18 cellular contexts compared by ENCODE assay signal in genomic region chr3:196519738-196520122, GRCh38. TPM values are rescaled to one million over a fixed set of nuclear protein-coding genes. Genes with fewer than 3 reads are reported as not detected.
DNase-seq lines count a peak whose midpoint lies in the region; ATAC-seq and TF ChIP-seq lines count a peak whose summit lies in the region.
"Had no signal": no experiment of that assay in that cellular context is flagged by ENCODE, and none has a peak within 500 bp of the region (broad histone marks: within the 10 kb centered on the region; RNA-seq: fewer than 3 reads in every experiment).

No MANE protein-coding gene starts in this region.

- H3K27ac Mint-ChIP-seq in glutamatergic neuron (ENCODE audit: unreplicated experiment) (no peak overlapping the region), osteocyte (ENCODE audit: unreplicated experiment) (no peak overlapping the region)
- H3K27ac Mint-ChIP-seq: activated T-helper 17 cell treated with anti-CD3 and anti-CD28 coated beads, Interleukin-2, amount 50 U/mL, for 72 hours; dendritic cell treated with granulocyte-macrophage colony-stimulating factor and Interleukin-4, amounts not matched to agents 40 ng/mL and 50 ng/mL, for 4 days had no signal

- H3K27me3 Mint-ChIP-seq in glutamatergic neuron (ENCODE audit: unreplicated experiment) (no peaks in the 10 kb centered on the region), osteocyte (ENCODE audit: unreplicated experiment) (no peaks in the 10 kb centered on the region)
- H3K27me3 Mint-ChIP-seq: activated T-helper 17 cell treated with anti-CD3 and anti-CD28 coated beads, Interleukin-2, amount 50 U/mL, for 72 hours; dendritic cell treated with granulocyte-macrophage colony-stimulating factor and Interleukin-4, amounts not matched to agents 40 ng/mL and 50 ng/mL, for 4 days had no signal

- peak in 2 of 3 experiments; percentile 30 to 35 for DNase-seq in NCI-H1417 (lab: John Stamatoyannopoulos, UW)
- no peak for DNase-seq in NCI-H1417 treated with DMSO at 0.1 percent for 48 hours (lab: John Stamatoyannopoulos, UW)
- peak; percentile 46 to 50 for DNase-seq in stimulated activated CD4-positive, alpha-beta T cell treated with anti-CD3 and anti-CD28 coated beads, Interleukin-2, amount 100 ng/mL, for 24 hours
- no peak for DNase-seq in stimulated activated CD4-positive, alpha-beta T cell treated with anti-CD3 and anti-CD28 coated beads, Interleukin-4, amount 100 ng/mL, for 24 hours
- DNase-seq in glutamatergic neuron, result peak; percentile 55
- DNase-seq in osteocyte (ENCODE audit: extremely low spot score, unreplicated experiment), result no peak

- TF ChIP-seq CTCF in glutamatergic neuron (IDR thresholded peaks at IDR 0.05; ENCODE audit: partially characterized antibody, unreplicated experiment) (no peak), osteocyte (IDR thresholded peaks at IDR 0.05) (no peak)

- H3K9me3 Mint-ChIP-seq in glutamatergic neuron (ENCODE audit: unreplicated experiment), result peaks cover 19% of the 10 kb centered on the region
- H3K9me3 Mint-ChIP-seq in osteocyte (ENCODE audit: unreplicated experiment), result no peaks in the 10 kb centered on the region

- TF ChIP-seq POLR2A in GM18505 (IDR thresholded peaks at IDR 0.05; ENCODE audit: borderline replicate concordance, extremely low read depth, insufficient read depth, insufficient read length), result no peak

- peaks cover 33% of the 10 kb centered on the region for H3K36me3 Mint-ChIP-seq in glutamatergic neuron (ENCODE audit: unreplicated experiment)
- H3K36me3 Mint-ChIP-seq in osteocyte (ENCODE audit: unreplicated experiment), result no peaks in the 10 kb centered on the region

- no peak overlapping the region for H3K4me3 Mint-ChIP-seq in glutamatergic neuron (ENCODE audit: unreplicated experiment)
- H3K4me3 Mint-ChIP-seq in osteocyte (ENCODE audit: unreplicated experiment), result no peak overlapping the region
- H3K4me3 Mint-ChIP-seq: activated T-helper 17 cell treated with anti-CD3 and anti-CD28 coated beads, Interleukin-2, amount 50 U/mL, for 72 hours; dendritic cell treated with granulocyte-macrophage colony-stimulating factor and Interleukin-4, amounts not matched to agents 40 ng/mL and 50 ng/mL, for 4 days; naive thymus-derived CD8-positive, alpha-beta T cell had no signal

- no peak for ATAC-seq in GM18873 (IDR thresholded peaks at IDR 0.05; ENCODE audit: low FRiP score, unreplicated experiment)
- ATAC-seq in GM18505 (IDR thresholded peaks at IDR 0.05; ENCODE audit: unreplicated experiment), result no peak
- ATAC-seq: naive thymus-derived CD8-positive, alpha-beta T cell had no signal

- H3K4me1 Mint-ChIP-seq in glutamatergic neuron (ENCODE audit: low read depth, unreplicated experiment) (no peaks in the 10 kb centered on the region), osteocyte (ENCODE audit: unreplicated experiment) (no peaks in the 10 kb centered on the region)
- H3K4me1 Mint-ChIP-seq: naive thymus-derived CD8-positive, alpha-beta T cell had no signal

RNA-seq across cellular contexts. Expression of gene SMCO1, which starts 4.6 kb away (rescaled TPM):
- total RNA-seq in glutamatergic neuron (ENCODE audit: unreplicated experiment) (not detected), osteocyte (not detected in 2 replicates)
- total RNA-seq: A172; activated T-helper 17 cell treated with anti-CD3 and anti-CD28 coated beads, Interleukin-2, amount 50 U/mL, for 72 hours; Calu3; endothelial cell of umbilical vein; H7; HepG2; naive thymus-derived CD8-positive, alpha-beta T cell; sigmoid colon; ureter had no signal

RNA-seq across cellular contexts. Expression of gene RNF168, which starts 16.2 kb away (rescaled TPM):
- total RNA-seq in glutamatergic neuron (ENCODE audit: unreplicated experiment), result 24.4 TPM
- 17.2 and 19.8 TPM in 2 replicates for total RNA-seq in osteocyte

RNA-seq across cellular contexts. Expression of gene WDR53, which starts 48.6 kb away (rescaled TPM):
- total RNA-seq in glutamatergic neuron (ENCODE audit: unreplicated experiment) (7.8 TPM), osteocyte (15.4 and 16.5 TPM in 2 replicates)

RNA-seq across cellular contexts. Expression of gene FBXO45, which starts 48.7 kb away (rescaled TPM):
- total RNA-seq in glutamatergic neuron (ENCODE audit: unreplicated experiment) (15.6 TPM), osteocyte (7.8 and 8.2 TPM in 2 replicates)

Comparison
In these comparisons a context has a peak if more than half of its experiments do, and no peak if none do; other contexts are left out.
1. DNase-seq: peak in NCI-H1417 (2 of 3), stimulated activated CD4-positive, alpha-beta T cell treated with anti-CD3 and anti-CD28 coated beads, Interleukin-2, amount 100 ng/mL, for 24 hours (2 of 2) and glutamatergic neuron (single experiment); none in NCI-H1417 treated with DMSO at 0.1 percent for 48 hours (single experiment), stimulated activated CD4-positive, alpha-beta T cell treated with anti-CD3 and anti-CD28 coated beads, Interleukin-4, amount 100 ng/mL, for 24 hours (single experiment) and osteocyte (single experiment).